Comparison of ENCODE assay signal across 8 cellular contexts in the genomic region with DNA sequence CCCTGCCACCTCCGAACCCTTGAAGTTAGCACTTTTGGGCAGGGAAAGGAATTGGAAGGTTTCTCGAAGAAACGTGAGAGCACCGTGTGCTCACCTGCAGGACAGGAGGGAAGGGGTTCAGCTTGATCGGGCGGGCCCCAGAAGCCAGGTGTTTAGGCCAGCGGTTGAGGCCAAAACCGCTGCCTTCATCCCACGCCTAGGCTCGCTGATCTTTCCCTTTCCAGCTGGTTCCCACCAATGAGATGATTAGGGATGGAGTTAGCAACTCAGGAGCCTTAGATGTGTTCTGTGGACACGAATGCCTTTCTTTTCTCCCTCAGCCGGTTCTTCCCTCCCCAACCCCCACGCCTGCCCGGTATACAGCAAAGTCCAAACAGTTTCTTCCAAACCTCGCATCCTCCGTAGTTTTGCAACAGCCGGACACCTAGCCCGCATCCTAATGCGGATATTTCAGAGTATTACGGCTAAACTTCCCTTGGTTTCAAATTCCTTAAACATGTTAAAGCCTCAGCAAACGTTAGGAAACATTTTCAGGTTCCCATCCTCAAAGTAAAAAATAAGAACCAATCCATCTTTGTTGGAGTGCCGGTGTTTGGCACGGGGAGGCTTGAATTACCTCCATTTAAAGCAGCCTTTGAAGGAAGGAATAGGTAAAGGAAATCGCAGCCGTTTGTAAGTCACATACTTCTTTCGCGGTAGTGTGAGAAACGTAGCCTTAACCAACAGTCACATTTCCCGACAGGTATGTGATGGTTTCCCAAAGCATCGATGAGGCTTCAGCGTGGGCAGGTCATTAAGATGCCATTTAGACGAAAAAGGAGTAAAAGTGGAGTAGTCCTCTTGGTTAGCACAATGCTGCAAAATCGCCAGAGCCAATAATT. TPM values are rescaled to one million over a fixed set of nuclear protein-coding genes. Genes with fewer than 3 reads are reported as not detected.
DNase-seq lines count a peak whose midpoint lies in the region; ATAC-seq and TF ChIP-seq lines count a peak whose summit lies in the region.

No MANE protein-coding gene starts in this region.

- peaks cover 20% of the 10 kb centered on the region for H3K27me3 Mint-ChIP-seq in progenitor cell of endocrine pancreas

- TF ChIP-seq CTCF in cardiac muscle cell (IDR thresholded peaks at IDR 0.05; ENCODE audit: low read depth, low read length) (peak; percentile 2), MM.1S (IDR thresholded peaks at IDR 0.05; ENCODE audit: low read length) (no peak), progenitor cell of endocrine pancreas (IDR thresholded peaks at IDR 0.05; ENCODE audit: unreplicated experiment) (no peak)

- H3K27ac ChIP-seq in cardiac muscle cell (no peak overlapping the region), MM.1S (ENCODE audit: low read length) (peak overlapping the region; percentile 74)

- H3K4me1 ChIP-seq in cardiac muscle cell (ENCODE audit: low read depth) (peaks cover 10% of the 10 kb centered on the region), MM.1S (ENCODE audit: low read length) (peaks cover 28% of the 10 kb centered on the region)

- no peaks in the 10 kb centered on the region for H3K36me3 Mint-ChIP-seq in progenitor cell of endocrine pancreas (ENCODE audit: insufficient read depth)

- H3K9me3 ChIP-seq in cardiac muscle cell (ENCODE audit: low read depth) (no peaks in the 10 kb centered on the region), MM.1S (replicated peaks; ENCODE audit: insufficient read depth, low read length) (no peaks in the 10 kb centered on the region)

- H3K4me3 ChIP-seq in cardiac muscle cell, result peak overlapping the region; percentile 65
- peak overlapping the region; percentile 93 for H3K4me3 ChIP-seq in MM.1S (ENCODE audit: low read length)

- peak overlapping the region; percentile 96 for H3K9ac ChIP-seq in MM.1S (ENCODE audit: low read length)

- peak overlapping the region; percentile 71 for H3K27ac Mint-ChIP-seq in progenitor cell of endocrine pancreas

- no peaks in the 10 kb centered on the region for H3K9me3 Mint-ChIP-seq in progenitor cell of endocrine pancreas (ENCODE audit: low read depth)

- H3K79me2 ChIP-seq in MM.1S (ENCODE audit: low read length), result peaks cover 57% of the 10 kb centered on the region

- intact Hi-C loops in Right ventricle myocardium inferior (cut with DNase I), result loop anchor here (2.0 to 10.0 kb wide), 4 partner anchors 19 to 361 kb away; a partner anchor contains a TSS
- intact Hi-C loops in head of caudate nucleus (cut with DNase I), result loop anchor here (2.0 to 10.0 kb wide), 2 partner anchors 129 to 361 kb away; a partner anchor contains a TSS

- H3K36me3 ChIP-seq in cardiac muscle cell (no peaks in the 10 kb centered on the region), MM.1S (replicated peaks; ENCODE audit: insufficient read depth, low read length) (no peaks in the 10 kb centered on the region)

- peaks cover 19% of the 10 kb centered on the region for H3F3A ChIP-seq in MM.1S (ENCODE audit: insufficient read depth, low read length)

- DNase-seq in cardiac muscle cell (ENCODE audit: low read depth in 1 of 2, low spot score in 1 of 2), result peak; percentile 26 to 61
- DNase-seq in Right ventricle myocardium inferior (ENCODE audit: missing footprints), result no peak
- DNase-seq in MM.1S, result peak; percentile 59
- peak; percentile 10 for DNase-seq in activated T-helper 9 cell treated with anti-CD3 and anti-CD28 coated beads, Interleukin-2, amount 50 U/mL, for 16 hours (ENCODE audit: low read depth)
- DNase-seq in head of caudate nucleus, result peak in 28 of 42 donors; percentile 9 to 70 (median 34)
- DNase-seq in progenitor cell of endocrine pancreas (ENCODE audit: low spot score, unreplicated experiment), result no peak
- DNase-seq in HK-2 (ENCODE audit: unreplicated experiment), result no peak

- peak overlapping the region; percentile 91 for H3K4me3 Mint-ChIP-seq in progenitor cell of endocrine pancreas (ENCODE audit: low read depth)

- no peak for ATAC-seq in Right ventricle myocardium inferior
- no peak for ATAC-seq in GM21576 (IDR thresholded peaks at IDR 0.05; ENCODE audit: unreplicated experiment)

- peak overlapping the region; percentile 80 for H2AFZ ChIP-seq in MM.1S (ENCODE audit: low read length)

- no peaks in the 10 kb centered on the region for H3K9me2 ChIP-seq in MM.1S (replicated peaks; ENCODE audit: insufficient read depth, low read length)

- peaks cover 13% of the 10 kb centered on the region for H3K27me3 ChIP-seq in cardiac muscle cell
- H3K27me3 ChIP-seq in MM.1S (replicated peaks; ENCODE audit: insufficient read depth, low read length), result no peaks in the 10 kb centered on the region

- peaks cover 17% of the 10 kb centered on the region for H3K4me1 Mint-ChIP-seq in progenitor cell of endocrine pancreas (ENCODE audit: low read depth)

- H4K20me1 ChIP-seq in MM.1S (ENCODE audit: insufficient read depth, low read length), result no peaks in the 10 kb centered on the region

- peak overlapping the region; percentile 64 for H3K4me2 ChIP-seq in MM.1S (ENCODE audit: low read depth, low read length)

RNA-seq across cellular contexts. Expression of a gene that starts 1.1 kb away (rescaled TPM):
- total RNA-seq in cardiac muscle cell, result 3.4 and 4.3 TPM in 2 replicates
- polyA plus RNA-seq in cardiac muscle cell, result 2.3 and 6.5 TPM in 2 replicates
- 7.7 TPM for total RNA-seq in Right ventricle myocardium inferior
- 3.2 and 3.3 TPM in 2 replicates for total RNA-seq in progenitor cell of endocrine pancreas

Comparison
In these comparisons a context has a peak if more than half of its experiments do, and no peak if none do; other contexts are left out.
1. DNase-seq: peak in cardiac muscle cell (2 of 2), MM.1S (single experiment), activated T-helper 9 cell treated with anti-CD3 and anti-CD28 coated beads, Interleukin-2, amount 50 U/mL, for 16 hours (single experiment) and head of caudate nucleus (28 of 42); none in Right ventricle myocardium inferior (single experiment), progenitor cell of endocrine pancreas (single experiment) and HK-2 (single experiment).